10 cellular contexts compared by ENCODE assay signal in genomic region chr9:14585730-14586473, GRCh38.
DNase-seq lines count a peak whose midpoint lies in the region; ATAC-seq and TF ChIP-seq lines count a peak whose summit lies in the region.
"Had no signal": no experiment of that assay in that cellular context is flagged by ENCODE, and none has a peak within 500 bp of the region (broad histone marks: within the 10 kb centered on the region; RNA-seq: fewer than 3 reads in every experiment).

No MANE protein-coding gene starts in this region.

- no peak for DNase-seq in central memory CD8-positive, alpha-beta T cell (ENCODE audit: low spot score in 2 of 2)
- no peak for DNase-seq in left ventricle myocardium superior
- DNase-seq in foreskin keratinocyte, result no peak
- no peak for DNase-seq in NCI-H1105 (lab: John Stamatoyannopoulos, UW)
- DNase-seq in NCI-H526 (lab: John Stamatoyannopoulos, UW), result no peak
- DNase-seq: NCI-H2029 had no signal

- H3K27me3 Mint-ChIP-seq in central memory CD8-positive, alpha-beta T cell, result no peaks in the 10 kb centered on the region
- H3K27me3 Mint-ChIP-seq: dendritic cell treated with granulocyte-macrophage colony-stimulating factor and Interleukin-4, amounts not matched to agents 40 ng/mL and 50 ng/mL, for 4 days had no signal

- no peak overlapping the region for H3K27ac Mint-ChIP-seq in central memory CD8-positive, alpha-beta T cell (ENCODE audit: low read depth)
- H3K27ac Mint-ChIP-seq: dendritic cell treated with granulocyte-macrophage colony-stimulating factor and Interleukin-4, amounts not matched to agents 40 ng/mL and 50 ng/mL, for 4 days had no signal

- H3K36me3 Mint-ChIP-seq in central memory CD8-positive, alpha-beta T cell (ENCODE audit: insufficient read depth), result peaks cover 3% of the 10 kb centered on the region

- peaks cover 3% of the 10 kb centered on the region for H3K27me3 ChIP-seq in foreskin keratinocyte

- H3K9me3 Mint-ChIP-seq in central memory CD8-positive, alpha-beta T cell, result no peaks in the 10 kb centered on the region

- H3K4me3 Mint-ChIP-seq in central memory CD8-positive, alpha-beta T cell, result no peak overlapping the region
- H3K4me3 Mint-ChIP-seq: dendritic cell treated with granulocyte-macrophage colony-stimulating factor and Interleukin-4, amounts not matched to agents 40 ng/mL and 50 ng/mL, for 4 days had no signal

- no peak for TF ChIP-seq CTCF in foreskin keratinocyte (conservative IDR thresholded peaks at IDR 0.05)

- H3K27ac ChIP-seq in foreskin keratinocyte, result no peak overlapping the region

- H3K4me1 Mint-ChIP-seq in central memory CD8-positive, alpha-beta T cell, result peaks cover 21% of the 10 kb centered on the region

- intact Hi-C loops in left ventricle myocardium superior (cut with micrococcal nuclease), result no loop called here

- peak; percentile 100 for ATAC-seq in GM18867 (IDR thresholded peaks at IDR 0.05; ENCODE audit: unreplicated experiment)
- ATAC-seq in GM21390 (IDR thresholded peaks at IDR 0.05; ENCODE audit: unreplicated experiment), result peak; percentile 99
- peak; percentile 100 for ATAC-seq in HG03280 (IDR thresholded peaks at IDR 0.05; ENCODE audit: unreplicated experiment)
- peak; percentile 76 for ATAC-seq in central memory CD8-positive, alpha-beta T cell (replicated peaks; ENCODE audit: extremely low read depth, poor library complexity, severe bottlenecking)
- no peak for ATAC-seq in left ventricle myocardium superior
- no peak for ATAC-seq in foreskin keratinocyte

- H3K4me1 ChIP-seq in foreskin keratinocyte, result no peaks in the 10 kb centered on the region

Comparison
In these comparisons a context has a peak if more than half of its experiments do, and no peak if none do; other contexts are left out.
1. ATAC-seq: peak in GM18867 (single experiment), GM21390 (single experiment), HG03280 (single experiment) and central memory CD8-positive, alpha-beta T cell (single experiment); none in left ventricle myocardium superior (single experiment) and foreskin keratinocyte (single experiment).